In genomic region chr18:23226386-23226785, GRCh38 we compare ENCODE assay signal across 12 cellular contexts.
DNase-seq lines count a peak whose midpoint lies in the region; ATAC-seq and TF ChIP-seq lines count a peak whose summit lies in the region.
"Had no signal": no experiment of that assay in that cellular context is flagged by ENCODE, and none has a peak within 500 bp of the region (broad histone marks: within the 10 kb centered on the region; RNA-seq: fewer than 3 reads in every experiment).

No MANE protein-coding gene starts in this region.

- TF ChIP-seq CTCF in natural killer cell (IDR thresholded peaks at IDR 0.05) (no peak), dorsolateral prefrontal cortex (IDR thresholded peaks at IDR 0.05 in 54 of 56, conservative IDR thresholded peaks at IDR 0.05 in 2 of 56; ENCODE audit: low read depth in 1 of 56, partially characterized antibody in 56 of 56) (no peak), vagina (IDR thresholded peaks at IDR 0.05) (no peak)

- H3K4me3 Mint-ChIP-seq in natural killer cell treated with Interleukin-12 subunit alpha and Interleukin-12 subunit beta and Interleukin-15 and Interleukin-18, amount 100 ng/mL, for 72 hours = no peak overlapping the region
- no peak overlapping the region for H3K4me3 Mint-ChIP-seq in natural killer cell
- no peak overlapping the region for H3K4me3 Mint-ChIP-seq in stimulated activated naive CD8-positive, alpha-beta T cell treated with anti-CD3 and anti-CD28 coated beads, Interleukin-15, amount 100 ng/mL, for 72 hours
- H3K4me3 Mint-ChIP-seq: T-helper 2 cell treated with Interferon-gamma antibody and Interleukin-4, amounts not matched to agents 5 μg/mL and 100 μg/mL, for 36 hours had no signal

- no peak overlapping the region for H2BK120ac ChIP-seq in mesendoderm (ENCODE audit: low read depth, low read length)

- H3K36me3 Mint-ChIP-seq in natural killer cell treated with Interleukin-12 subunit alpha and Interleukin-12 subunit beta and Interleukin-15 and Interleukin-18, amount 100 ng/mL, for 72 hours = no peaks in the 10 kb centered on the region
- no peaks in the 10 kb centered on the region for H3K36me3 Mint-ChIP-seq in natural killer cell

- H3K9me3 Mint-ChIP-seq in natural killer cell treated with Interleukin-12 subunit alpha and Interleukin-12 subunit beta and Interleukin-15 and Interleukin-18, amount 100 ng/mL, for 72 hours = no peaks in the 10 kb centered on the region
- no peaks in the 10 kb centered on the region for H3K9me3 Mint-ChIP-seq in natural killer cell
- H3K9me3 Mint-ChIP-seq in stimulated activated naive CD8-positive, alpha-beta T cell treated with anti-CD3 and anti-CD28 coated beads, Interleukin-15, amount 100 ng/mL, for 72 hours = peaks cover 0 to 10% of the 10 kb centered on the region in 2 donors

- no peak overlapping the region for H2BK15ac ChIP-seq in mesendoderm (replicated peaks; ENCODE audit: low read depth)

- intact Hi-C loops in natural killer cell (cut with micrococcal nuclease) = no loop called here
- intact Hi-C loops in dorsolateral prefrontal cortex (cut with DNase I) = no loop called here
- intact Hi-C loops in vagina (cut with DNase I) = no loop called here

- peaks cover 0 to 5% of the 10 kb centered on the region in 2 donors for H3K27me3 Mint-ChIP-seq in natural killer cell treated with Interleukin-12 subunit alpha and Interleukin-12 subunit beta and Interleukin-15 and Interleukin-18, amount 100 ng/mL, for 72 hours
- H3K27me3 Mint-ChIP-seq in natural killer cell (ENCODE audit: low read depth in 2 of 2) = peaks cover 0 to 3% of the 10 kb centered on the region in 2 donors
- H3K27me3 Mint-ChIP-seq in stimulated activated naive CD8-positive, alpha-beta T cell treated with anti-CD3 and anti-CD28 coated beads, Interleukin-15, amount 100 ng/mL, for 72 hours = no peaks in the 10 kb centered on the region

- H3K27me3 ChIP-seq in dorsolateral prefrontal cortex (no peaks in the 10 kb centered on the region), muscle layer of duodenum (ENCODE audit: low read depth, low read length) (no peaks in the 10 kb centered on the region), vagina (no peaks in the 10 kb centered on the region), mesendoderm (ENCODE audit: insufficient read depth, low read length, poor library complexity) (no peaks in the 10 kb centered on the region)

- H2BK5ac ChIP-seq in mesendoderm (ENCODE audit: low read length) = no peak overlapping the region

- TF ChIP-seq POLR2A in vagina (IDR thresholded peaks at IDR 0.05) = no peak

- H3K56ac ChIP-seq in mesendoderm (ENCODE audit: low read length) = no peak overlapping the region

- H3K9ac ChIP-seq in mesendoderm (ENCODE audit: low read length) = no peak overlapping the region

- no peak overlapping the region for H4K5ac ChIP-seq in mesendoderm (ENCODE audit: low read length)

- H3K27ac ChIP-seq in dorsolateral prefrontal cortex (peak overlapping the region in 41 of 59 donors; percentile 0 to 86 (median 63)), muscle layer of duodenum (ENCODE audit: low read length) (peak overlapping the region; percentile 2), vagina (peak overlapping the region; percentile 79), mesendoderm (ENCODE audit: low read depth, low read length) (no peak overlapping the region)

- no peaks in the 10 kb centered on the region for H3K79me2 ChIP-seq in mesendoderm (ENCODE audit: control insufficient read depth, insufficient read depth, low read length)

- peak; percentile 23 for DNase-seq in natural killer cell treated with Interleukin-12 subunit alpha and Interleukin-12 subunit beta and Interleukin-15 and Interleukin-18, amount 100 ng/mL, for 72 hours (ENCODE audit: low spot score)
- DNase-seq in natural killer cell (no peak), dorsolateral prefrontal cortex (no peak), vagina (ENCODE audit: extremely low spot score in 2 of 2) (no peak), mesendoderm (no peak), NAMALWA (ENCODE audit: low spot score) (no peak)
- DNase-seq in stimulated activated naive CD8-positive, alpha-beta T cell treated with anti-CD3 and anti-CD28 coated beads, Interleukin-15, amount 100 ng/mL, for 72 hours = no peak
- DNase-seq: central memory CD4-positive, alpha-beta T cell; NCI-H1092 treated with DMSO at 0.1 percent for 48 hours; NK-92 treated with Interleukin-12 subunit alpha and Interleukin-12 subunit beta, amount 100 ng/mL, for 24 hours had no signal

- no peaks in the 10 kb centered on the region for H3K36me3 ChIP-seq in muscle layer of duodenum (ENCODE audit: control insufficient read depth in 1 of 2, insufficient read depth in 2 of 2, low read length in 2 of 2)
- H3K36me3 ChIP-seq in vagina = no peaks in the 10 kb centered on the region
- H3K36me3 ChIP-seq in mesendoderm (ENCODE audit: control insufficient read depth, insufficient read depth, low read length) = no peaks in the 10 kb centered on the region

- no CpG with 5 or more reads among the region's 3 CpGs for WGBS in mesendoderm (ENCODE audit: extremely low coverage, insufficient coverage, low lambda C conversion rate)

- no peak overlapping the region for H3K4ac ChIP-seq in mesendoderm (ENCODE audit: low read depth, low read length)

- no peak overlapping the region for H3K18ac ChIP-seq in mesendoderm (ENCODE audit: low read length)

- H3K79me1 ChIP-seq in mesendoderm (ENCODE audit: low read length) = no peaks in the 10 kb centered on the region

- no peak overlapping the region for H4K8ac ChIP-seq in mesendoderm (ENCODE audit: low read depth, low read length)

- H3K4me1 ChIP-seq in muscle layer of duodenum (ENCODE audit: control insufficient read depth in 1 of 2, insufficient read depth in 2 of 2, low read length in 2 of 2) = peaks cover 13 to 32% of the 10 kb centered on the region in 2 donors
- peaks cover 78% of the 10 kb centered on the region for H3K4me1 ChIP-seq in vagina
- H3K4me1 ChIP-seq in mesendoderm (ENCODE audit: control insufficient read depth, low read depth, low read length) = no peaks in the 10 kb centered on the region

- no peak for ATAC-seq in natural killer cell treated with Interleukin-12 subunit alpha and Interleukin-12 subunit beta and Interleukin-15 and Interleukin-18, amount 100 ng/mL, for 72 hours
- ATAC-seq in natural killer cell = no peak
- no peak for ATAC-seq in stimulated activated naive CD8-positive, alpha-beta T cell treated with anti-CD3 and anti-CD28 coated beads, Interleukin-15, amount 100 ng/mL, for 72 hours

- H3K9me3 ChIP-seq in muscle layer of duodenum (ENCODE audit: control insufficient read depth in 1 of 2, low read length in 2 of 2) (no peaks in the 10 kb centered on the region), vagina (no peaks in the 10 kb centered on the region)

- no peak overlapping the region for H3K4me2 ChIP-seq in mesendoderm (ENCODE audit: low read length)

- no peak overlapping the region for H3K4me3 ChIP-seq in dorsolateral prefrontal cortex
- H3K4me3 ChIP-seq in muscle layer of duodenum (ENCODE audit: low read depth in 1 of 2, low read length in 2 of 2) = no peak overlapping the region
- no peak overlapping the region for H3K4me3 ChIP-seq in vagina
- H3K4me3 ChIP-seq in mesendoderm (ENCODE audit: low read length) = no peak overlapping the region

- H2AK5ac ChIP-seq in mesendoderm (ENCODE audit: low read length) = no peak overlapping the region

- peaks cover 16 to 19% of the 10 kb centered on the region in 2 donors for H3K4me1 Mint-ChIP-seq in natural killer cell treated with Interleukin-12 subunit alpha and Interleukin-12 subunit beta and Interleukin-15 and Interleukin-18, amount 100 ng/mL, for 72 hours (ENCODE audit: low read depth in 2 of 2)
- peaks cover 6 to 12% of the 10 kb centered on the region in 2 donors for H3K4me1 Mint-ChIP-seq in natural killer cell
- H3K4me1 Mint-ChIP-seq in stimulated activated naive CD8-positive, alpha-beta T cell treated with anti-CD3 and anti-CD28 coated beads, Interleukin-15, amount 100 ng/mL, for 72 hours = peaks cover 62% of the 10 kb centered on the region

- no peak overlapping the region for H3K23ac ChIP-seq in mesendoderm (ENCODE audit: low read length)

- H3K27ac Mint-ChIP-seq in natural killer cell treated with Interleukin-12 subunit alpha and Interleukin-12 subunit beta and Interleukin-15 and Interleukin-18, amount 100 ng/mL, for 72 hours = no peak overlapping the region
- H3K27ac Mint-ChIP-seq in natural killer cell = peak overlapping the region in 1 of 2 donors; percentile 13
- peak overlapping the region in 1 of 2 donors; percentile 10 for H3K27ac Mint-ChIP-seq in stimulated activated naive CD8-positive, alpha-beta T cell treated with anti-CD3 and anti-CD28 coated beads, Interleukin-15, amount 100 ng/mL, for 72 hours
